Comparison of ENCODE assay signal across 8 cellular contexts in genomic region chr2:26178746-26179436, GRCh38. TPM values are rescaled to one million over a fixed set of nuclear protein-coding genes. Genes with fewer than 3 reads are reported as not detected.
DNase-seq lines count a peak whose midpoint lies in the region; ATAC-seq and TF ChIP-seq lines count a peak whose summit lies in the region.

No MANE protein-coding gene starts in this region.

- POLR2A ChIA-PET in activated CD4-positive, alpha-beta T cell treated with anti-CD3 and anti-CD28 coated beads, Interleukin-2, amount 10 ng/mL, durations not matched to agents 7 days and 5 days (lab: Charles Lee) = no interaction called here

- no peak overlapping the region for H3K27ac Mint-ChIP-seq in activated CD4-positive, alpha-beta T cell treated with anti-CD3 and anti-CD28 coated beads, Interleukin-2, amount 10 ng/mL, durations not matched to agents 7 days and 5 days
- peak overlapping the region in 2 of 3 experiments; percentile 37 to 55 for H3K27ac Mint-ChIP-seq in nephron

- CTCF ChIA-PET in activated CD4-positive, alpha-beta T cell treated with anti-CD3 and anti-CD28 coated beads, Interleukin-2, amount 10 ng/mL, durations not matched to agents 7 days and 5 days (lab: Charles Lee) = interaction anchor here (0.6 kb wide), 3 partner anchors 200 to 326 kb away, joined by 3 to 7 read pairs (median 4); no protein-coding TSS in a partner anchor

- peaks cover 23% of the 10 kb centered on the region for H3K27me3 Mint-ChIP-seq in activated CD4-positive, alpha-beta T cell treated with anti-CD3 and anti-CD28 coated beads, Interleukin-2, amount 10 ng/mL, durations not matched to agents 7 days and 5 days
- peaks cover 30% of the 10 kb centered on the region for H3K27me3 Mint-ChIP-seq in nephron (ENCODE audit: low read depth)

- TF ChIP-seq CTCF in fibroblast of mammary gland (conservative IDR thresholded peaks at IDR 0.05; ENCODE audit: control insufficient read depth, insufficient read depth, low read depth, low read length) (no peak), nephron (IDR thresholded peaks at IDR 0.05; ENCODE audit: unreplicated experiment in 3 of 3) (no peak)

- H3K4me3 Mint-ChIP-seq in activated CD4-positive, alpha-beta T cell treated with anti-CD3 and anti-CD28 coated beads, Interleukin-2, amount 10 ng/mL, durations not matched to agents 7 days and 5 days = peak overlapping the region; percentile 71
- H3K4me3 Mint-ChIP-seq in nephron = peak overlapping the region; percentile 68 to 73 (median 70)

- peak; percentile 80 for ATAC-seq in SK-N-SH treated with all-trans-retinoic acid at 6 μM for 48 hours
- ATAC-seq in HG02798 (IDR thresholded peaks at IDR 0.05; ENCODE audit: poor library complexity, unreplicated experiment) = no peak
- ATAC-seq in GM21360 (IDR thresholded peaks at IDR 0.05; ENCODE audit: unreplicated experiment) = no peak
- no peak for ATAC-seq in GM21390 (IDR thresholded peaks at IDR 0.05; ENCODE audit: unreplicated experiment)

- no peaks in the 10 kb centered on the region for H3K36me3 Mint-ChIP-seq in activated CD4-positive, alpha-beta T cell treated with anti-CD3 and anti-CD28 coated beads, Interleukin-2, amount 10 ng/mL, durations not matched to agents 7 days and 5 days (ENCODE audit: low read depth)
- H3K36me3 Mint-ChIP-seq in nephron (ENCODE audit: low read depth) = no peaks in the 10 kb centered on the region

- H3K4me3 ChIP-seq in fibroblast of mammary gland (ENCODE audit: control insufficient read depth, low read depth, low read length) = peak overlapping the region; percentile 48

- DNase-seq in activated CD4-positive, alpha-beta T cell treated with anti-CD3 and anti-CD28 coated beads, Interleukin-2, amount 10 ng/mL, durations not matched to agents 7 days and 5 days = no peak
- no peak for DNase-seq in activated CD4-positive, alpha-beta T cell treated with anti-CD3 and anti-CD28 coated beads for 48 hours
- peak; percentile 21 for DNase-seq in fibroblast of mammary gland (ENCODE audit: low read depth)

- H3K4me1 Mint-ChIP-seq in activated CD4-positive, alpha-beta T cell treated with anti-CD3 and anti-CD28 coated beads, Interleukin-2, amount 10 ng/mL, durations not matched to agents 7 days and 5 days = peaks cover 12% of the 10 kb centered on the region
- H3K4me1 Mint-ChIP-seq in nephron = peaks cover 26% of the 10 kb centered on the region

- no peaks in the 10 kb centered on the region for H3K9me3 Mint-ChIP-seq in activated CD4-positive, alpha-beta T cell treated with anti-CD3 and anti-CD28 coated beads, Interleukin-2, amount 10 ng/mL, durations not matched to agents 7 days and 5 days
- no peaks in the 10 kb centered on the region for H3K9me3 Mint-ChIP-seq in nephron

TF ChIP-seq in SK-N-SH treated with all-trans-retinoic acid at 6 μM for 48 hours, 23 proteins besides CTCF, POLR2A, EP300 and RAD21 (continues in another document):
- TF ChIP-seq ZNF565 (CRISPR knock-in tag; conservative IDR thresholded peaks at IDR 0.05; ENCODE audit: low read depth) (no peak), TOX (CRISPR knock-in tag; IDR thresholded peaks at IDR 0.05; ENCODE audit: borderline replicate concordance) (no peak), ZNF70 (CRISPR knock-in tag; IDR thresholded peaks at IDR 0.05) (no peak; the same call in 1 of the 2 replicates), BACH2 (CRISPR knock-in tag; IDR thresholded peaks at IDR 0.05; ENCODE audit: borderline replicate concordance) (no peak), PATZ1 (CRISPR knock-in tag; IDR thresholded peaks at IDR 0.05; ENCODE audit: borderline replicate concordance) (no peak), ARNTL (CRISPR knock-in tag; IDR thresholded peaks at IDR 0.05; ENCODE audit: borderline replicate concordance, low read depth) (no peak), ESRRG (CRISPR knock-in tag; IDR thresholded peaks at IDR 0.05) (no peak), CSRNP3 (CRISPR knock-in tag; IDR thresholded peaks at IDR 0.05) (no peak), POU6F1 (CRISPR knock-in tag; IDR thresholded peaks at IDR 0.05; ENCODE audit: borderline replicate concordance, low read depth) (no peak), ZC3H10 (CRISPR knock-in tag; IDR thresholded peaks at IDR 0.05) (no peak), CREB5 (CRISPR knock-in tag; IDR thresholded peaks at IDR 0.05; ENCODE audit: low read depth) (no peak), ZNF8 (CRISPR knock-in tag; IDR thresholded peaks at IDR 0.05) (no peak), CSDC2 (CRISPR knock-in tag; IDR thresholded peaks at IDR 0.05) (no peak), TCF4 (CRISPR knock-in tag; IDR thresholded peaks at IDR 0.05; ENCODE audit: borderline replicate concordance) (no peak), GLIS3 (CRISPR knock-in tag; IDR thresholded peaks at IDR 0.05) (no peak), PPARA (CRISPR knock-in tag; IDR thresholded peaks at IDR 0.05; ENCODE audit: borderline replicate concordance) (no peak), OSR1 (CRISPR knock-in tag; IDR thresholded peaks at IDR 0.05) (no peak)

RNA-seq across cellular contexts. Expression of gene GAREM2, which starts 6.0 kb away (rescaled TPM):
- total RNA-seq in activated CD4-positive, alpha-beta T cell treated with anti-CD3 and anti-CD28 coated beads, Interleukin-2, amount 10 ng/mL, durations not matched to agents 7 days and 5 days = 1 to 10 TPM; 2.9 to 3.5 TPM
